ENCODE assay signal across 10 cellular contexts in the genomic region with DNA sequence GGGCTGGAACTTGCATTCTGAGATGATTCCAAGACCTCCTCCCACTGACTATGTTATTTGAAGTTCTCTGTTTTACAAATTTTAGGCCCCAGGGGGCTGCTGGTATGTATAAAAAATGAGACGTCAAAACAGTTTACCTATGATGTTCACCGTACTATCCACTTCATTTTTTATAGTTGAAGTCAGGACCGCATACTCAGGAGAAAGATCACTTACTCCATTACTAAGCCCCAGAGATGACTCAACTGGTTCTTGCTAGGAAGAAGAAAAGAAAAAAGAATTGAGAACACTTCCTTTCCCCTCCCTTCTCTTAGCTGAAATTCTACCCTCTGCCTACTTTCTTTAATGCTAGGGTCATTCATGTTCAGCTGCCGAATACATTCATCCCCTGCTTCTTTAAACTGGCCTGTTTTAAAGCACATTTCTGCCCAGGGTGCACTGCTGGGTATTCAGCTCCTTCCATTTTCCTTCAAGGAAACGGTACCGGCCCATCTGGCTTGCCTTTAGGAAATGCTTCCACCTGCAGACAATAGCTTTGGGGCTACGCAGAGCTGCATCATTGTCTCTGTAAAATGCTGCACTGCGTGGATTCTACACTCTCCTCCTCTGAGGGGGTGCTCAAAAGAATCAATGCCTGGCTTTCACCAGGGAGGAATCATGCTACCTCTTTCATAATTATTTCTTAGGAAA.
DNase-seq lines count a peak whose midpoint lies in the region; ATAC-seq and TF ChIP-seq lines count a peak whose summit lies in the region.
"Had no signal": no experiment of that assay in that cellular context is flagged by ENCODE, and none has a peak within 500 bp of the region (broad histone marks: within the 10 kb centered on the region; RNA-seq: fewer than 3 reads in every experiment).

No MANE protein-coding gene starts in this region.

- DNase-seq in activated naive CD4-positive, alpha-beta T cell treated with anti-CD3 and anti-CD28 coated beads, Interleukin-2, amount 50 U/mL, for 72 hours (ENCODE audit: low spot score in 2 of 2), result no peak
- no peak for DNase-seq in activated naive CD4-positive, alpha-beta T cell (lab: John Stamatoyannopoulos, UW)
- DNase-seq in activated naive CD8-positive, alpha-beta T cell treated with anti-CD3 and anti-CD28 coated beads, Interleukin-2, amount 50 U/mL, for 24 hours, result no peak
- DNase-seq in hepatic stellate cell (ENCODE audit: low spot score) (peak; percentile 60), GM13976 (ENCODE audit: low spot score) (no peak), GOT3 (lab: John Stamatoyannopoulos, UW) (no peak), NCI-H2081 treated with DMSO at 0.1 percent for 48 hours (lab: John Stamatoyannopoulos, UW) (no peak)
- DNase-seq: DMS79 treated with DMSO at 0.1 percent for 48 hours, MG63 had no signal

- H3K27me3 Mint-ChIP-seq in activated naive CD8-positive, alpha-beta T cell treated with anti-CD3 and anti-CD28 coated beads, Interleukin-2, amount 50 U/mL, for 24 hours, result no peaks in the 10 kb centered on the region

- H3K4me1 Mint-ChIP-seq in activated naive CD8-positive, alpha-beta T cell treated with anti-CD3 and anti-CD28 coated beads, Interleukin-2, amount 50 U/mL, for 24 hours, result peaks cover 55% of the 10 kb centered on the region

- TF ChIP-seq CTCF in GM13976 (IDR thresholded peaks at IDR 0.05; ENCODE audit: borderline replicate concordance, control extremely low read depth, extremely low read depth, insufficient read depth, missing control alignments), result no peak

- H3K27ac Mint-ChIP-seq in activated naive CD4-positive, alpha-beta T cell treated with anti-CD3 and anti-CD28 coated beads, Interleukin-2, amount 50 U/mL, for 72 hours, result peak overlapping the region; percentile 14 to 37
- peak overlapping the region; percentile 60 for H3K27ac Mint-ChIP-seq in activated naive CD8-positive, alpha-beta T cell treated with anti-CD3 and anti-CD28 coated beads, Interleukin-2, amount 50 U/mL, for 24 hours

- no peak overlapping the region for H3K4me3 Mint-ChIP-seq in activated naive CD8-positive, alpha-beta T cell treated with anti-CD3 and anti-CD28 coated beads, Interleukin-2, amount 50 U/mL, for 24 hours

- peak; percentile 58 to 76 for ATAC-seq in activated naive CD4-positive, alpha-beta T cell treated with anti-CD3 and anti-CD28 coated beads, Interleukin-2, amount 50 U/mL, for 72 hours
- peak; percentile 41 for ATAC-seq in activated naive CD8-positive, alpha-beta T cell treated with anti-CD3 and anti-CD28 coated beads, Interleukin-2, amount 50 U/mL, for 24 hours

- H3K9me3 Mint-ChIP-seq in activated naive CD4-positive, alpha-beta T cell treated with anti-CD3 and anti-CD28 coated beads, Interleukin-2, amount 50 U/mL, for 72 hours, result no peaks in the 10 kb centered on the region
- H3K9me3 Mint-ChIP-seq in activated naive CD8-positive, alpha-beta T cell treated with anti-CD3 and anti-CD28 coated beads, Interleukin-2, amount 50 U/mL, for 24 hours, result no peaks in the 10 kb centered on the region

- peaks cover 41 to 49% of the 10 kb centered on the region in 2 donors for H3K36me3 Mint-ChIP-seq in activated naive CD4-positive, alpha-beta T cell treated with anti-CD3 and anti-CD28 coated beads, Interleukin-2, amount 50 U/mL, for 72 hours
- H3K36me3 Mint-ChIP-seq in activated naive CD8-positive, alpha-beta T cell treated with anti-CD3 and anti-CD28 coated beads, Interleukin-2, amount 50 U/mL, for 24 hours (ENCODE audit: low read depth), result peaks cover 35% of the 10 kb centered on the region

- peak overlapping the region; percentile 47 for H3K27ac ChIP-seq in temporal lobe (ENCODE audit: low read depth, low read length)

- in situ Hi-C loops in GM13976 (cut with MboI; ENCODE audit: low sequenced_read_pairs, unreplicated experiment), result loop anchor here (25.0 kb wide), 1 partner anchor 129 kb away; no protein-coding TSS in a partner anchor
